34 cellular contexts compared by ENCODE assay signal in the genomic region with DNA sequence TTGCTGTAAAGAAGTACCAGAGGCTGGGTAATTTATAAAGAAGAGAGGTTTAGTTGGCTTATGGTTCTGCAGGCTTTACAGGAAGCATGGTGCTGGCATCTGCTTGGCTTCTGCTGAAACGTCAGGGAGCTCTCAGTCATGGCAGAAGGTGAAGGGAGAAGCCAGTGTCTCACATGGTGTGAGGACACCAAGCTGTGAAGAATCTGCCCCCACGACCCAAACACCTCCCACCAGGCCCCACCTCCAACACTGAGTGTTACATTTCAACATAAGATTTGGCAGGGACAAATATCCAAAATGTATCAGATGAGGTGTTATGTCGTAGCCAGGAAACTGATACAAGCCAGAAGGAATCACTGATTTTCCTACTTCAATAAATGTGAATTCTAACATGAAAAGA.
"Had no signal": no experiment of that assay in that cellular context is flagged by ENCODE, and none has a peak within 500 bp of the region (broad histone marks: within the 10 kb centered on the region; RNA-seq: fewer than 3 reads in every experiment).

No MANE protein-coding gene starts in this region.

- H3K4me3 Mint-ChIP-seq: activated CD4-positive, alpha-beta memory T cell treated with anti-CD3 and anti-CD28 coated beads, Interleukin-2, amount 10 ng/mL, durations not matched to agents 7 days and 5 days; activated CD4-positive, alpha-beta T cell treated with anti-CD3 and anti-CD28 coated beads, Interleukin-2, amount 10 ng/mL, durations not matched to agents 7 days and 5 days; activated naive CD4-positive, alpha-beta T cell treated with anti-CD3 and anti-CD28 coated beads, Interleukin-2, amount 10 ng/mL, durations not matched to agents 7 days and 5 days; activated naive CD8-positive, alpha-beta T cell treated with anti-CD3 and anti-CD28 coated beads, Interleukin-2, amount 10 ng/mL, durations not matched to agents 7 days and 5 days; activated T-cell treated with anti-CD3 and anti-CD28 coated beads, Interleukin-2, amount 50 U/mL, for 24 hours; activated T-cell treated with anti-CD3 and anti-CD28 coated beads, Interleukin-2, amount 50 U/mL, for 72 hours; brain; central memory CD8-positive, alpha-beta T cell; T-helper 17 cell; T-helper 2 cell treated with Interferon-gamma antibody and Interleukin-4, amounts not matched to agents 5 μg/mL and 100 μg/mL, for 36 hours had no signal

- H3K4me3 ChIP-seq: ascending aorta, breast epithelium, gastrocnemius medialis, heart left ventricle had no signal

- H3K4me1 Mint-ChIP-seq: activated CD4-positive, alpha-beta T cell treated with anti-CD3 and anti-CD28 coated beads, Interleukin-2, amount 10 ng/mL, durations not matched to agents 7 days and 5 days; activated naive CD4-positive, alpha-beta T cell treated with anti-CD3 and anti-CD28 coated beads, Interleukin-2, amount 10 ng/mL, durations not matched to agents 7 days and 5 days; activated naive CD8-positive, alpha-beta T cell treated with anti-CD3 and anti-CD28 coated beads, Interleukin-2, amount 10 ng/mL, durations not matched to agents 7 days and 5 days; brain; central memory CD8-positive, alpha-beta T cell had no signal

- H3K9me3 ChIP-seq: ascending aorta, breast epithelium, gastrocnemius medialis, heart left ventricle had no signal

- DNase-seq: activated CD4-positive, alpha-beta memory T cell treated with anti-CD3 and anti-CD28 coated beads, Interleukin-2, amount 10 ng/mL, durations not matched to agents 7 days and 5 days; activated CD4-positive, alpha-beta T cell treated with anti-CD3 and anti-CD28 coated beads for 4 hours; activated CD4-positive, alpha-beta T cell treated with anti-CD3 and anti-CD28 coated beads, Interleukin-2, amount 10 ng/mL, durations not matched to agents 7 days and 5 days; activated CD4-positive, alpha-beta T cell treated with anti-CD3 and anti-CD28 coated beads, Interleukin-2, amount 50 U/mL, for 4 hours; activated CD4-positive, CD25-positive, alpha-beta regulatory T cell; activated CD4-positive, CD25-positive, alpha-beta regulatory T cell treated with anti-CD3 and anti-CD28 coated beads, Interleukin-2, amount 50 U/mL, for 72 hours; activated CD8-positive, alpha-beta memory T cell treated with anti-CD3 and anti-CD28 coated beads, Interleukin-2, amount 50 U/mL, for 48 hours; activated gamma-delta T cell; activated naive CD4-positive, alpha-beta T cell; activated naive CD4-positive, alpha-beta T cell treated with anti-CD3 and anti-CD28 coated beads, Interleukin-2, amount 10 ng/mL, durations not matched to agents 7 days and 5 days; activated naive CD8-positive, alpha-beta T cell treated with anti-CD3 and anti-CD28 coated beads, Interleukin-2, amount 10 ng/mL, durations not matched to agents 7 days and 5 days; activated T-cell treated with anti-CD3 and anti-CD28 coated beads for 4 hours; activated T-cell treated with anti-CD3 and anti-CD28 coated beads, Interleukin-2, amount 50 U/mL, for 24 hours; activated T-cell treated with anti-CD3 and anti-CD28 coated beads, Interleukin-2, amount 50 U/mL, for 72 hours; cortex of kidney; dermis blood vessel endothelial cell; effector CD8-positive, alpha-beta T cell; foreskin keratinocyte; gastrocnemius medialis; glutamatergic neuron; heart left ventricle; T-helper 1 cell; T-helper 17 cell; T1000 had no signal

- H3K36me3 ChIP-seq: ascending aorta, breast epithelium, gastrocnemius medialis, heart left ventricle had no signal

- H3K27me3 Mint-ChIP-seq: activated naive CD8-positive, alpha-beta T cell treated with anti-CD3 and anti-CD28 coated beads, Interleukin-2, amount 10 ng/mL, durations not matched to agents 7 days and 5 days; central memory CD8-positive, alpha-beta T cell had no signal

- H3K9me3 Mint-ChIP-seq: activated CD4-positive, alpha-beta T cell treated with anti-CD3 and anti-CD28 coated beads, Interleukin-2, amount 10 ng/mL, durations not matched to agents 7 days and 5 days; activated naive CD4-positive, alpha-beta T cell treated with anti-CD3 and anti-CD28 coated beads, Interleukin-2, amount 10 ng/mL, durations not matched to agents 7 days and 5 days; activated T-cell treated with anti-CD3 and anti-CD28 coated beads, Interleukin-2, amount 50 U/mL, for 24 hours; activated T-cell treated with anti-CD3 and anti-CD28 coated beads, Interleukin-2, amount 50 U/mL, for 72 hours; central memory CD8-positive, alpha-beta T cell; T-helper 2 cell treated with Interferon-gamma antibody and Interleukin-4, amounts not matched to agents 5 μg/mL and 100 μg/mL, for 36 hours had no signal

- ATAC-seq: activated naive CD4-positive, alpha-beta T cell treated with anti-CD3 and anti-CD28 coated beads, Interleukin-2, amount 50 U/mL, for 72 hours; activated T-cell treated with anti-CD3 and anti-CD28 coated beads, Interleukin-2, amount 50 U/mL, for 72 hours; foreskin keratinocyte; gastrocnemius medialis; heart left ventricle; T-helper 17 cell had no signal

- H3K27me3 ChIP-seq: ascending aorta, breast epithelium, foreskin keratinocyte, gastrocnemius medialis, heart left ventricle had no signal

- FAIRE-seq: colon, endometrium, endothelial cell of umbilical vein had no signal

- H3K27ac ChIP-seq: ascending aorta, breast epithelium, epithelial cell of prostate, foreskin keratinocyte, gastrocnemius medialis, heart left ventricle had no signal

- H3K4me1 ChIP-seq: ascending aorta, breast epithelium, gastrocnemius medialis had no signal

- H3K27ac Mint-ChIP-seq: activated CD4-positive, alpha-beta memory T cell treated with anti-CD3 and anti-CD28 coated beads, Interleukin-2, amount 10 ng/mL, durations not matched to agents 7 days and 5 days; activated CD4-positive, alpha-beta T cell treated with anti-CD3 and anti-CD28 coated beads, Interleukin-2, amount 10 ng/mL, durations not matched to agents 7 days and 5 days; activated naive CD4-positive, alpha-beta T cell treated with anti-CD3 and anti-CD28 coated beads, Interleukin-2, amount 10 ng/mL, durations not matched to agents 7 days and 5 days; activated naive CD8-positive, alpha-beta T cell treated with anti-CD3 and anti-CD28 coated beads, Interleukin-2, amount 10 ng/mL, durations not matched to agents 7 days and 5 days; activated T-cell treated with anti-CD3 and anti-CD28 coated beads, Interleukin-2, amount 50 U/mL, for 24 hours; activated T-cell treated with anti-CD3 and anti-CD28 coated beads, Interleukin-2, amount 50 U/mL, for 72 hours; brain; T-helper 17 cell; T-helper 2 cell treated with Interferon-gamma antibody and Interleukin-4, amounts not matched to agents 5 μg/mL and 100 μg/mL, for 36 hours had no signal

- H3K36me3 Mint-ChIP-seq: activated naive CD4-positive, alpha-beta T cell treated with anti-CD3 and anti-CD28 coated beads, Interleukin-2, amount 10 ng/mL, durations not matched to agents 7 days and 5 days; activated naive CD4-positive, alpha-beta T cell treated with anti-CD3 and anti-CD28 coated beads, Interleukin-2, amount 50 U/mL, for 72 hours; activated naive CD8-positive, alpha-beta T cell treated with anti-CD3 and anti-CD28 coated beads, Interleukin-2, amount 10 ng/mL, durations not matched to agents 7 days and 5 days; brain had no signal
